ENCODE assay signal across 1 cellular context in the genomic region with DNA sequence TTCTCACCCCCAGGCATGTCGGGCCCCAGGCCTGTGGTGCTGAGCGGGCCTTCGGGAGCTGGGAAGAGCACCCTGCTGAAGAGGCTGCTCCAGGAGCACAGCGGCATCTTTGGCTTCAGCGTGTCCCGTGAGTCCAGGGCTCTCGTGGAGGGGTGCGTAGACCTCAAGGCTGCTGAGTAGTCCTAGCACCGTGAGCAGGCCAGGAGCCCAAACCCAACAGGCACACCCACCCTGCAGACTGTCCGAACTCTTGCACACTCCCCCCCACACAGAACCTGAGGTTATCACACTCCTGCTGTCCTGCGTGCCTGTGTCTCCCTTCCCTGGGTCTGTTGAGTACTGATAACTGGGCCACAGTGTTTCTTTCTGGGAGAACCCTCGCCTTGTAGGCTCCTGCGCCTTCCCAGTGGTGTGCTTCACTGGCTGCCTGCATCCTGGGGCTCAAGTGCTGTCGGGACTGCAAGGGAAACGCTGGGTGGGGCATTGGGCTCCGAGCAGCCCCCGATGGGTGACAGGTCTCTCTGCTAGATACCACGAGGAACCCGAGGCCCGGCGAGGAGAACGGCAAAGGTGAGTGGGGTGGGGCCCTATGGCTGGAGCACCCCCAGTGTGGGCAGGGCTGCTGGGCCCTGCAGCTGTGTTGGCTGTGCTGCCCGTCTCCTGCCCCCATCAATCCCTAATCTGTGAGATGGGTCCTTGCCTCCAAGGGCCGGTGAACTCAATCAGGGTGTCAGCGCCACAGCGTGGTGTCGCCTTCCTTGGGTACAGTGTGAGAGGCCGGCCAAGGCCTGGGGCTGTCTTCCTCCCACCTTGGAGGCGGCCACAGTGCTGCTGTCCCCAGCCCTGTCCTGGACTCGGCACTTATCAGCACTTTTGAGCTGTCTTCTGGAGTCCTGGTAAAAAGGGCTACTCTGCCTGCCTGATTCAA.
TF ChIP-seq lines count a peak whose summit lies in the region.

No MANE protein-coding gene starts in this region.

TF ChIP-seq in K562, 482 proteins besides CTCF, POLR2A, EP300 and RAD21 (continued from another document and continues in another):
- TF ChIP-seq, protein P1, sequence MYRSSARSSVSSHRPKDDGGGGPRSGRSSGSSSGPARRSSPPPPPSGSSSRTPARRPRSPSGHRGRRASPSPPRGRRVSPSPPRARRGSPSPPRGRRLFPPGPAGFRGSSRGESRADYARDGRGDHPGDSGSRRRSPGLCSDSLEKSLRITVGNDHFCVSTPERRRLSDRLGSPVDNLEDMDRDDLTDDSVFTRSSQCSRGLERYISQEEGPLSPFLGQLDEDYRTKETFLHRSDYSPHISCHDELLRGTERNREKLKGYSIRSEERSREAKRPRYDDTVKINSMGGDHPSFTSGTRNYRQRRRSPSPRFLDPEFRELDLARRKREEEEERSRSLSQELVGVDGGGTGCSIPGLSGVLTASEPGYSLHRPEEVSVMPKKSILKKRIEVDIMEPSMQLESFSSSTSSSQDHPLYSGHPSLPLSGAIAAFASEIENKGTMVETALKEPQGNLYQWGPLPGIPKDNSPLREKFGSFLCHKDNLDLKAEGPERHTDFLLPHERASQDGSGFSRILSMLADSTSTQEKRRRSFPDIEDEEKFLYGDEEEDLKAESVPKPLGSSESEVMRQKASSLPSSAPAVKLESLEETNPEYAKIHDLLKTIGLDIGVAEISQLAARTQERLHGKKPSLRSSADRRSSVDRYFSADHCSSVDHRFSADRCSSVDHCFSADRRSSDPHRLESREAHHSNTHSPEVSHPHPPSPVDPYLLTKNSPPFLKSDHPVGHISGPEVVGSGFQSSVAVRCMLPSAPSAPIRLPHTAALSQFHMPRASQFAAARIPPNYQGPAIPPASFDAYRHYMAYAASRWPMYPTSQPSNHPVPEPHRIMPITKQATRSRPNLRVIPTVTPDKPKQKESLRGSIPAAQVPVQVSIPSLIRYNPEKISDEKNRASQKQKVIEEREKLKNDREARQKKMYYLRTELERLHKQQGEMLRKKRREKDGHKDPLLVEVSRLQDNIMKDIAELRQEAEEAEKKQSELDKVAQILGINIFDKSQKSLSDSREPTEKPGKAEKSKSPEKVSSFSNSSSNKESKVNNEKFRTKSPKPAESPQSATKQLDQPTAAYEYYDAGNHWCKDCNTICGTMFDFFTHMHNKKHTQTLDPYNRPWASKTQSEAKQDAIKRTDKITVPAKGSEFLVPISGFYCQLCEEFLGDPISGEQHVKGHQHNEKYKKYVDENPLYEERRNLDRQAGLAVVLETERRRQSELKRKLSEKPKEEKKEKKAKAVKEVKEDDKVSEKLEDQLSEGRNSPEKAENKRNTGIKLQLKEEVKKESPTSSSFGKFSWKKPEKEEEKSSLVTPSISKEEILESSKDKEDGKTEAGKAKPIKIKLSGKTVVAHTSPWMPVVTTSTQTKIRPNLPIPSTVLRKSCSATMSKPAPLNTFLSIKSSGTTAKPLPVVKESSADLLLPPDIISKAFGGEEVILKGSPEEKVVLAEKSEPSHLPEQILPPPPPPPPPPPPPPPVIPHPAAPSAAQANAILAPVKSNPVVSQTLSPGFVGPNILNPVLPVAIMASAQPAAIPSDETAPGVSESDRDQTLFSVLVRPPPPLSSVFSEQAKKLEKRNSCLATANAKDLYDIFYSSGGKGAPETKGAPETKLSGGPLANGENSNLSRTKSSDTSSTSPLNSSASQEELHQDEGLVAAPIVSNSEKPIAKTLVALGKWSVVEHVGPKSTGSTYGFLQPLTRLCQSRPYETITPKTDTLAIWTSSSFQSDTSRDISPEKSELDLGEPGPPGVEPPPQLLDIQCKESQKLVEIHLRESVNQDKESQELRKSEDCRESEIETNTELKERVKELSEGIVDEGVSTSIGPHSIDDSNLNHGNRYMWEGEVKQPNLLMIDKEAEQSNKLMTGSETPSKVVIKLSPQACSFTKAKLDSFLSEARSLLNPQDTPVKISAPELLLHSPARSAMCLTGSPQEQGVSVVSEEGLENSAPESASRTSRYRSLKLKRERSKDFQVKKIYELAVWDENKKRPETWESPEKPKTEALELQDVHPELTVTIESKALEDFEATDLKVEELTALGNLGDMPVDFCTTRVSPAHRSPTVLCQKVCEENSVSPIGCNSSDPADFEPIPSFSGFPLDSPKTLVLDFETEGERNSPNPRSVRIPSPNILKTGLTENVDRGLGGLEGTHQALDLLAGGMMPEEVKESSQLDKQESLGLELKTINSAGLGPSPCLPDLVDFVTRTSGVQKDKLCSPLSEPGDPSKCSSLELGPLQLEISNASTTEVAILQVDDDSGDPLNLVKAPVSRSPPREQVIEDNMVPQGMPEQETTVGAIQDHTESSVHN (IDR thresholded peaks at IDR 0.05; ENCODE audit: borderline replicate concordance in 1 of 2, low read depth in 1 of 2) = no peak
- TF ChIP-seq, protein P2, sequence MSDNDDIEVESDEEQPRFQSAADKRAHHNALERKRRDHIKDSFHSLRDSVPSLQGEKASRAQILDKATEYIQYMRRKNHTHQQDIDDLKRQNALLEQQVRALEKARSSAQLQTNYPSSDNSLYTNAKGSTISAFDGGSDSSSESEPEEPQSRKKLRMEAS (CRISPR knock-in tag; IDR thresholded peaks at IDR 0.05) = peak; percentile 37; the same call in 1 of the 2 replicates
- no peak for TF ChIP-seq HNRNPH1 (optimal IDR thresholded peaks at IDR 0.05; ENCODE audit: low read depth, low read length)
- TF ChIP-seq PRMT5 (CRISPR knock-in tag; IDR thresholded peaks at IDR 0.05) = no peak
- TF ChIP-seq SRSF1 (IDR thresholded peaks at IDR 0.05; ENCODE audit: low read depth, low read length) = no peak
- TF ChIP-seq, protein P3, sequence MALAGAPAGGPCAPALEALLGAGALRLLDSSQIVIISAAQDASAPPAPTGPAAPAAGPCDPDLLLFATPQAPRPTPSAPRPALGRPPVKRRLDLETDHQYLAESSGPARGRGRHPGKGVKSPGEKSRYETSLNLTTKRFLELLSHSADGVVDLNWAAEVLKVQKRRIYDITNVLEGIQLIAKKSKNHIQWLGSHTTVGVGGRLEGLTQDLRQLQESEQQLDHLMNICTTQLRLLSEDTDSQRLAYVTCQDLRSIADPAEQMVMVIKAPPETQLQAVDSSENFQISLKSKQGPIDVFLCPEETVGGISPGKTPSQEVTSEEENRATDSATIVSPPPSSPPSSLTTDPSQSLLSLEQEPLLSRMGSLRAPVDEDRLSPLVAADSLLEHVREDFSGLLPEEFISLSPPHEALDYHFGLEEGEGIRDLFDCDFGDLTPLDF (CRISPR knock-in tag; IDR thresholded peaks at IDR 0.05) = 0 out of 2 replicates have a peak, but pooled peaks have one; percentile 67
- peak; percentile 48 for TF ChIP-seq KDM5B (IDR thresholded peaks at IDR 0.05; ENCODE audit: insufficient replicate concordance, low read depth, low read length)
- no peak for TF ChIP-seq TCF7L2 (IDR thresholded peaks at IDR 0.05; ENCODE audit: low read depth, low read length)
- TF ChIP-seq CBFA2T3 (IDR thresholded peaks at IDR 0.05) = peak; percentile 98
- no peak for TF ChIP-seq CBX2 (IDR thresholded peaks at IDR 0.05; ENCODE audit: insufficient read depth, low read length, poor library complexity, severe bottlenecking)
- no peak for TF ChIP-seq ZNF134 (CRISPR knock-in tag; conservative IDR thresholded peaks at IDR 0.05)
- no peak for TF ChIP-seq XRCC3 (IDR thresholded peaks at IDR 0.05)
- TF ChIP-seq, protein P4, sequence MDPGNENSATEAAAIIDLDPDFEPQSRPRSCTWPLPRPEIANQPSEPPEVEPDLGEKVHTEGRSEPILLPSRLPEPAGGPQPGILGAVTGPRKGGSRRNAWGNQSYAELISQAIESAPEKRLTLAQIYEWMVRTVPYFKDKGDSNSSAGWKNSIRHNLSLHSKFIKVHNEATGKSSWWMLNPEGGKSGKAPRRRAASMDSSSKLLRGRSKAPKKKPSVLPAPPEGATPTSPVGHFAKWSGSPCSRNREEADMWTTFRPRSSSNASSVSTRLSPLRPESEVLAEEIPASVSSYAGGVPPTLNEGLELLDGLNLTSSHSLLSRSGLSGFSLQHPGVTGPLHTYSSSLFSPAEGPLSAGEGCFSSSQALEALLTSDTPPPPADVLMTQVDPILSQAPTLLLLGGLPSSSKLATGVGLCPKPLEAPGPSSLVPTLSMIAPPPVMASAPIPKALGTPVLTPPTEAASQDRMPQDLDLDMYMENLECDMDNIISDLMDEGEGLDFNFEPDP (CRISPR knock-in tag; IDR thresholded peaks at IDR 0.05) = no peak
- TF ChIP-seq RBM15 (IDR thresholded peaks at IDR 0.05; ENCODE audit: insufficient read depth, low read length) = no peak
- TF ChIP-seq ATF7 (IDR thresholded peaks at IDR 0.05) = peak; percentile 56
- TF ChIP-seq ATF1 (CRISPR knock-in tag; IDR thresholded peaks at IDR 0.05) = no peak
- TF ChIP-seq ATF1 (tag; IDR thresholded peaks at IDR 0.05) = peak; percentile 43
- TF ChIP-seq SMC3 (conservative IDR thresholded peaks at IDR 0.05; ENCODE audit: insufficient read depth, low read depth, low read length) = no peak
- no peak for TF ChIP-seq HDGF (IDR thresholded peaks at IDR 0.05)
- TF ChIP-seq, protein P5, sequence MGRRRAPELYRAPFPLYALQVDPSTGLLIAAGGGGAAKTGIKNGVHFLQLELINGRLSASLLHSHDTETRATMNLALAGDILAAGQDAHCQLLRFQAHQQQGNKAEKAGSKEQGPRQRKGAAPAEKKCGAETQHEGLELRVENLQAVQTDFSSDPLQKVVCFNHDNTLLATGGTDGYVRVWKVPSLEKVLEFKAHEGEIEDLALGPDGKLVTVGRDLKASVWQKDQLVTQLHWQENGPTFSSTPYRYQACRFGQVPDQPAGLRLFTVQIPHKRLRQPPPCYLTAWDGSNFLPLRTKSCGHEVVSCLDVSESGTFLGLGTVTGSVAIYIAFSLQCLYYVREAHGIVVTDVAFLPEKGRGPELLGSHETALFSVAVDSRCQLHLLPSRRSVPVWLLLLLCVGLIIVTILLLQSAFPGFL (CRISPR knock-in tag; IDR thresholded peaks at IDR 0.05) = no peak
- TF ChIP-seq POLR2AphosphoS2 (IDR thresholded peaks at IDR 0.05; ENCODE audit: low read length) = no peak
- peak; percentile 87 for TF ChIP-seq KLF16 (IDR thresholded peaks at IDR 0.05)
- peak in 1 of 2 experiments; percentile 81; a peak in 3 of 4 replicates for TF ChIP-seq KDM1A (IDR thresholded peaks at IDR 0.05)
- no peak for TF ChIP-seq GTF2A2 (tag; IDR thresholded peaks at IDR 0.05)
- TF ChIP-seq NR2F6 (CRISPR knock-in tag; IDR thresholded peaks at IDR 0.05) = no peak
- no peak for TF ChIP-seq ZBTB17 (CRISPR knock-in tag; IDR thresholded peaks at IDR 0.05)
- 0 out of 2 replicates have a peak, but pooled peaks have one; percentile 33 for TF ChIP-seq ZNF766 (CRISPR knock-in tag; conservative IDR thresholded peaks at IDR 0.05)
- TF ChIP-seq ARHGAP35 (IDR thresholded peaks at IDR 0.05; ENCODE audit: partially characterized antibody) = no peak
- TF ChIP-seq CXXC5 (CRISPR knock-in tag; IDR thresholded peaks at IDR 0.05) = peak; percentile 96
- TF ChIP-seq ZFX (CRISPR knock-in tag; IDR thresholded peaks at IDR 0.05) = 0 out of 2 replicates have a peak, but pooled peaks have one; percentile 25
- peak; percentile 95 for TF ChIP-seq SMARCA4 (IDR thresholded peaks at IDR 0.05)
- peak; percentile 95 for TF ChIP-seq TEAD4 (IDR thresholded peaks at IDR 0.05; ENCODE audit: low read length)
- no peak for TF ChIP-seq TEAD4 (CRISPR knock-in tag; IDR thresholded peaks at IDR 0.05; ENCODE audit: borderline replicate concordance)
- TF ChIP-seq ZNF644 (tag; IDR thresholded peaks at IDR 0.05; ENCODE audit: low read depth) = no peak
- TF ChIP-seq, protein P6, sequence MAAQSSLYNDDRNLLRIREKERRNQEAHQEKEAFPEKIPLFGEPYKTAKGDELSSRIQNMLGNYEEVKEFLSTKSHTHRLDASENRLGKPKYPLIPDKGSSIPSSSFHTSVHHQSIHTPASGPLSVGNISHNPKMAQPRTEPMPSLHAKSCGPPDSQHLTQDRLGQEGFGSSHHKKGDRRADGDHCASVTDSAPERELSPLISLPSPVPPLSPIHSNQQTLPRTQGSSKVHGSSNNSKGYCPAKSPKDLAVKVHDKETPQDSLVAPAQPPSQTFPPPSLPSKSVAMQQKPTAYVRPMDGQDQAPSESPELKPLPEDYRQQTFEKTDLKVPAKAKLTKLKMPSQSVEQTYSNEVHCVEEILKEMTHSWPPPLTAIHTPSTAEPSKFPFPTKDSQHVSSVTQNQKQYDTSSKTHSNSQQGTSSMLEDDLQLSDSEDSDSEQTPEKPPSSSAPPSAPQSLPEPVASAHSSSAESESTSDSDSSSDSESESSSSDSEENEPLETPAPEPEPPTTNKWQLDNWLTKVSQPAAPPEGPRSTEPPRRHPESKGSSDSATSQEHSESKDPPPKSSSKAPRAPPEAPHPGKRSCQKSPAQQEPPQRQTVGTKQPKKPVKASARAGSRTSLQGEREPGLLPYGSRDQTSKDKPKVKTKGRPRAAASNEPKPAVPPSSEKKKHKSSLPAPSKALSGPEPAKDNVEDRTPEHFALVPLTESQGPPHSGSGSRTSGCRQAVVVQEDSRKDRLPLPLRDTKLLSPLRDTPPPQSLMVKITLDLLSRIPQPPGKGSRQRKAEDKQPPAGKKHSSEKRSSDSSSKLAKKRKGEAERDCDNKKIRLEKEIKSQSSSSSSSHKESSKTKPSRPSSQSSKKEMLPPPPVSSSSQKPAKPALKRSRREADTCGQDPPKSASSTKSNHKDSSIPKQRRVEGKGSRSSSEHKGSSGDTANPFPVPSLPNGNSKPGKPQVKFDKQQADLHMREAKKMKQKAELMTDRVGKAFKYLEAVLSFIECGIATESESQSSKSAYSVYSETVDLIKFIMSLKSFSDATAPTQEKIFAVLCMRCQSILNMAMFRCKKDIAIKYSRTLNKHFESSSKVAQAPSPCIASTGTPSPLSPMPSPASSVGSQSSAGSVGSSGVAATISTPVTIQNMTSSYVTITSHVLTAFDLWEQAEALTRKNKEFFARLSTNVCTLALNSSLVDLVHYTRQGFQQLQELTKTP (IDR thresholded peaks at IDR 0.05; ENCODE audit: low read depth in 1 of 2, partially characterized antibody in 2 of 2) = peak in 1 of 2 experiments; percentile 51
- TF ChIP-seq, protein P7, sequence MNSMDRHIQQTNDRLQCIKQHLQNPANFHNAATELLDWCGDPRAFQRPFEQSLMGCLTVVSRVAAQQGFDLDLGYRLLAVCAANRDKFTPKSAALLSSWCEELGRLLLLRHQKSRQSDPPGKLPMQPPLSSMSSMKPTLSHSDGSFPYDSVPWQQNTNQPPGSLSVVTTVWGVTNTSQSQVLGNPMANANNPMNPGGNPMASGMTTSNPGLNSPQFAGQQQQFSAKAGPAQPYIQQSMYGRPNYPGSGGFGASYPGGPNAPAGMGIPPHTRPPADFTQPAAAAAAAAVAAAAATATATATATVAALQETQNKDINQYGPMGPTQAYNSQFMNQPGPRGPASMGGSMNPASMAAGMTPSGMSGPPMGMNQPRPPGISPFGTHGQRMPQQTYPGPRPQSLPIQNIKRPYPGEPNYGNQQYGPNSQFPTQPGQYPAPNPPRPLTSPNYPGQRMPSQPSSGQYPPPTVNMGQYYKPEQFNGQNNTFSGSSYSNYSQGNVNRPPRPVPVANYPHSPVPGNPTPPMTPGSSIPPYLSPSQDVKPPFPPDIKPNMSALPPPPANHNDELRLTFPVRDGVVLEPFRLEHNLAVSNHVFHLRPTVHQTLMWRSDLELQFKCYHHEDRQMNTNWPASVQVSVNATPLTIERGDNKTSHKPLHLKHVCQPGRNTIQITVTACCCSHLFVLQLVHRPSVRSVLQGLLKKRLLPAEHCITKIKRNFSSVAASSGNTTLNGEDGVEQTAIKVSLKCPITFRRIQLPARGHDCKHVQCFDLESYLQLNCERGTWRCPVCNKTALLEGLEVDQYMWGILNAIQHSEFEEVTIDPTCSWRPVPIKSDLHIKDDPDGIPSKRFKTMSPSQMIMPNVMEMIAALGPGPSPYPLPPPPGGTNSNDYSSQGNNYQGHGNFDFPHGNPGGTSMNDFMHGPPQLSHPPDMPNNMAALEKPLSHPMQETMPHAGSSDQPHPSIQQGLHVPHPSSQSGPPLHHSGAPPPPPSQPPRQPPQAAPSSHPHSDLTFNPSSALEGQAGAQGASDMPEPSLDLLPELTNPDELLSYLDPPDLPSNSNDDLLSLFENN (IDR thresholded peaks at IDR 0.05; ENCODE audit: low read depth in 2 of 2, low read length in 2 of 2) = peak in 1 of 2 experiments; percentile 85; a peak in 2 of 4 replicates
- TF ChIP-seq ZNF24 (IDR thresholded peaks at IDR 0.05) = no peak
